In the genomic region with DNA sequence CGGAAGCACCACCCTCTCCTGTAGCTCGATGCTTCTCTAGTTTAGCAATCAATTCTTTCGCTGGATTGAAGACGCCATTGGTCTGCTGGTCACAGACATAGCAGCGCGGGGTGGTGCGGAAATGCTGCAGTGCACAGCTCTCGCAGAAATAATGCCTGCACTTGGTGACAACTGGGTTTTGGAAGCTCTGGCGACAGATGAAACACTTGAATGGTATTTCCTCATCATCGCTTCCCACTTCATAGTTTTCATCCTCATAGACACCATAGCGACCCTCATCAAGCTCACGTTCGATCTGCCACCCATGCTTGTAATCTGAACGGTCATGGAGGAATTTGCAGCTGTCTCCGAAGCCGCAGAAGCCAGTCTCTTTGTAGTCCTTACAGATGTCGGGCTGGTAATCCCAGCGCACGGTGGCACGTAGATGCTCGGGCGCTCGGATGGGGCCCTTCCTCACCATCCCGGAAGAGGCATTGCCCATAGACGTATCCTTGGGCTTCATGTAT, we compare ENCODE assay signal across 8 cellular contexts. TPM values are rescaled to one million over a fixed set of nuclear protein-coding genes. Genes with fewer than 3 reads are reported as not detected.
DNase-seq lines count a peak whose midpoint lies in the region; ATAC-seq and TF ChIP-seq lines count a peak whose summit lies in the region.

No MANE protein-coding gene starts in this region.

- DNase-seq in NCI-H1417 (lab: John Stamatoyannopoulos, UW): peak; percentile 19 to 57 (median 37)
- no peak for DNase-seq in NCI-H1417 treated with DMSO at 0.1 percent for 48 hours (lab: John Stamatoyannopoulos, UW)
- peak in 4 of 5 donors; percentile 16 to 45 (median 23) for DNase-seq in T-helper 1 cell
- peak; percentile 31 for DNase-seq in central memory CD4-positive, alpha-beta T cell
- no peak for DNase-seq in kidney epithelial cell (ENCODE audit: low read depth)
- peak; percentile 5 to 10 for DNase-seq in stimulated activated CD8-positive, alpha-beta memory T cell treated with anti-CD3 and anti-CD28 coated beads, Interleukin-15, amount 100 ng/mL, for 48 hours (ENCODE audit: low read depth in 2 of 2)

- peak overlapping the region; percentile 76 for H3K4me3 ChIP-seq in kidney epithelial cell (ENCODE audit: low read depth, low read length)

- ATAC-seq in HG03108 (IDR thresholded peaks at IDR 0.05; ENCODE audit: unreplicated experiment) (peak; percentile 7), HG02970 (IDR thresholded peaks at IDR 0.05; ENCODE audit: low FRiP score, unreplicated experiment) (no peak)

- TF ChIP-seq CTCF in kidney epithelial cell (IDR thresholded peaks at IDR 0.05; ENCODE audit: insufficient read depth, low read length, poor library complexity, severe bottlenecking): no peak

- no peaks in the 10 kb centered on the region for H3K27me3 ChIP-seq in kidney epithelial cell (ENCODE audit: control insufficient read depth, insufficient read depth, low read length)

- H3K36me3 ChIP-seq in kidney epithelial cell (ENCODE audit: control insufficient read depth, insufficient read depth, low read length): no peaks in the 10 kb centered on the region

RNA-seq across cellular contexts. Expression of gene RNF113A, which starts 0.9 kb away (rescaled TPM):
- 22.0 and 25.1 TPM in 2 replicates for total RNA-seq in kidney epithelial cell

RNA-seq across cellular contexts. Expression of gene NDUFA1, which starts 1.0 kb away (rescaled TPM):
- 48.9 and 60.8 TPM in 2 replicates for total RNA-seq in kidney epithelial cell

RNA-seq across cellular contexts. Expression of gene UPF3B, which starts 17.9 kb away (rescaled TPM):
- 3.9 and 4.7 TPM in 2 replicates for total RNA-seq in kidney epithelial cell

RNA-seq across cellular contexts. Expression of gene AKAP14, which starts 25.0 kb away (rescaled TPM):
- not detected in 2 replicates for total RNA-seq in kidney epithelial cell

Comparison
In these comparisons a context has a peak if more than half of its experiments do, and no peak if none do; other contexts are left out.
1. DNase-seq: peak in NCI-H1417 (3 of 3), T-helper 1 cell (4 of 5), central memory CD4-positive, alpha-beta T cell (single experiment) and stimulated activated CD8-positive, alpha-beta memory T cell treated with anti-CD3 and anti-CD28 coated beads, Interleukin-15, amount 100 ng/mL, for 48 hours (2 of 2); none in NCI-H1417 treated with DMSO at 0.1 percent for 48 hours (single experiment) and kidney epithelial cell (single experiment).